In the genomic region with DNA sequence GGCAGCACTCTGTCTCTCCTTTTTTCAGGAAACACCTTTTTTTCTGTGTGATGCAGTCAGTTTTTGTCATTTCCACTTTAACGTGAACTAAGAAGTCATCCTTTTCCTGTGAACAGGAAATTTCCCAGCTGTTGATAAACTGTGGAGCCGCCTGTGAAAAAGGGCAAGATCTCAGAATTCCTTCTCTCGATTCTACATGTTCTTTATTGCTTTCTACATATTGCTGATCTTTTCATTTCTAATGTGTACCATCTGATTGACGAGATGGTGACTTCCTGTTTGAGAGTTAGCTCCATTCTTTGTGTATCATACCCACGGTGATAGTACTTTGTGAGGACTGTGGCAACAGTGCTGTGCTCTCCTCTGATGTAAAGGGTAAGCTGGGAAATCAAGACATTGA, we compare ENCODE assay signal across 12 cellular contexts. TPM values are rescaled to one million over a fixed set of nuclear protein-coding genes. Genes with fewer than 3 reads are reported as not detected.
A peak's percentile ranks its signal among the peaks of the same experiment; 100 is the strongest.
DNase-seq lines count a peak whose midpoint lies in the region; ATAC-seq, FAIRE-seq and TF ChIP-seq lines count a peak whose summit lies in the region.
"Had no signal": no experiment of that assay in that cellular context is flagged by ENCODE, and none has a peak within 500 bp of the region (broad histone marks: within the 10 kb centered on the region; RNA-seq: fewer than 3 reads in every experiment).

No MANE protein-coding gene starts in this region.

- WGBS in HepG2 (ENCODE audit: low lambda C conversion rate), result 94% methylated on average over 5 of the region's 5 CpGs

- ATAC-seq in HG03432 (IDR thresholded peaks at IDR 0.05; ENCODE audit: unreplicated experiment) (peak; percentile 53), HepG2 (no peak)

- H2AFZ ChIP-seq in HepG2 (ENCODE audit: low read length), result no peak overlapping the region

- H3K36me3 ChIP-seq in HepG2 (replicated peaks in 1 of 2; ENCODE audit: control insufficient read depth in 1 of 2, insufficient read depth in 2 of 2, low read length in 2 of 2), result no peaks in the 10 kb centered on the region
- H3K36me3 ChIP-seq: colonic mucosa had no signal

- no peak for TF ChIP-seq POLR2A in HepG2 (IDR thresholded peaks at IDR 0.05; ENCODE audit: insufficient read depth in 1 of 2, low read depth in 2 of 2, low read length in 2 of 2)

- H3K36me3 Mint-ChIP-seq in activated CD4-positive, alpha-beta T cell treated with anti-CD3 and anti-CD28 coated beads, Interleukin-2, amount 10 ng/mL, durations not matched to agents 7 days and 5 days (ENCODE audit: low read depth), result peaks cover 26% of the 10 kb centered on the region
- H3K36me3 Mint-ChIP-seq in dendritic cell treated with granulocyte-macrophage colony-stimulating factor and Interleukin-4, amounts not matched to agents 40 ng/mL and 50 ng/mL, for 4 days (ENCODE audit: low read depth), result no peaks in the 10 kb centered on the region
- H3K36me3 Mint-ChIP-seq in stimulated activated naive CD8-positive, alpha-beta T cell treated with anti-CD3 and anti-CD28 coated beads, Interleukin-15, Interleukin-2, amounts not matched to agents 100 ng/mL and 50 ng/mL, for 24 hours (ENCODE audit: low read depth), result no peaks in the 10 kb centered on the region

- no peak for TF ChIP-seq RAD21 in HepG2 (CRISPR knock-in tag; IDR thresholded peaks at IDR 0.05)

- no peak overlapping the region for H3K27ac ChIP-seq in HepG2 (ENCODE audit: extremely low read length, insufficient read depth, low read length)
- H3K27ac ChIP-seq: colonic mucosa had no signal

- POLR2A ChIA-PET in activated CD4-positive, alpha-beta T cell treated with anti-CD3 and anti-CD28 coated beads, Interleukin-2, amount 10 ng/mL, durations not matched to agents 7 days and 5 days (lab: Charles Lee), result interaction anchor here (1.3 kb wide), 1 partner anchor 18 kb away, joined by 3 read pairs; no protein-coding TSS in a partner anchor
- POLR2A ChIA-PET in HepG2 (lab: Yijun Ruan, JAX), result no interaction called here

- TF ChIP-seq CTCF in GM13977 (IDR thresholded peaks at IDR 0.05; ENCODE audit: extremely low read depth, insufficient read depth, missing control alignments) (no peak), HepG2 (CRISPR knock-in tag; IDR thresholded peaks at IDR 0.05) (no peak)

- H3K9me3 ChIP-seq in HepG2 (ENCODE audit: low read length), result no peaks in the 10 kb centered on the region
- H3K9me3 ChIP-seq: colonic mucosa had no signal

- H3K9me3 Mint-ChIP-seq in activated CD4-positive, alpha-beta T cell treated with anti-CD3 and anti-CD28 coated beads, Interleukin-2, amount 10 ng/mL, durations not matched to agents 7 days and 5 days, result no peaks in the 10 kb centered on the region
- H3K9me3 Mint-ChIP-seq in dendritic cell treated with granulocyte-macrophage colony-stimulating factor and Interleukin-4, amounts not matched to agents 40 ng/mL and 50 ng/mL, for 4 days, result no peaks in the 10 kb centered on the region
- no peaks in the 10 kb centered on the region for H3K9me3 Mint-ChIP-seq in stimulated activated naive CD8-positive, alpha-beta T cell treated with anti-CD3 and anti-CD28 coated beads, Interleukin-15, Interleukin-2, amounts not matched to agents 100 ng/mL and 50 ng/mL, for 24 hours

- intact Hi-C loops in dendritic cell treated with granulocyte-macrophage colony-stimulating factor and Interleukin-4, amounts not matched to agents 40 ng/mL and 50 ng/mL, for 4 days (cut with micrococcal nuclease), result no loop called here
- intact Hi-C loops in HepG2 (cut with micrococcal nuclease; ENCODE audit: unreplicated experiment), result no loop called here

- CTCF ChIA-PET in activated CD4-positive, alpha-beta T cell treated with anti-CD3 and anti-CD28 coated beads, Interleukin-2, amount 10 ng/mL, durations not matched to agents 7 days and 5 days (lab: Charles Lee), result interaction anchor here (0.7 to 1.4 kb wide), 6 partner anchors 8 to 221 kb away, joined by 3 to 4 read pairs (median 3); no protein-coding TSS in a partner anchor
- CTCF ChIA-PET in HepG2 (lab: Yijun Ruan, JAX; ENCODE audit: low intra/inter-chr PET ratio, low total read pairs), result no interaction called here

- H3K4me1 Mint-ChIP-seq in activated CD4-positive, alpha-beta T cell treated with anti-CD3 and anti-CD28 coated beads, Interleukin-2, amount 10 ng/mL, durations not matched to agents 7 days and 5 days, result peaks cover 73% of the 10 kb centered on the region
- H3K4me1 Mint-ChIP-seq in dendritic cell treated with granulocyte-macrophage colony-stimulating factor and Interleukin-4, amounts not matched to agents 40 ng/mL and 50 ng/mL, for 4 days (ENCODE audit: low read depth), result peaks cover 15% of the 10 kb centered on the region
- peaks cover 79% of the 10 kb centered on the region for H3K4me1 Mint-ChIP-seq in stimulated activated naive CD8-positive, alpha-beta T cell treated with anti-CD3 and anti-CD28 coated beads, Interleukin-15, Interleukin-2, amounts not matched to agents 100 ng/mL and 50 ng/mL, for 24 hours (ENCODE audit: low read depth)

- no peak overlapping the region for H3K4me2 ChIP-seq in HepG2 (ENCODE audit: low read depth, low read length)

- H3K27me3 Mint-ChIP-seq in activated CD4-positive, alpha-beta T cell treated with anti-CD3 and anti-CD28 coated beads, Interleukin-2, amount 10 ng/mL, durations not matched to agents 7 days and 5 days, result no peaks in the 10 kb centered on the region
- no peaks in the 10 kb centered on the region for H3K27me3 Mint-ChIP-seq in dendritic cell treated with granulocyte-macrophage colony-stimulating factor and Interleukin-4, amounts not matched to agents 40 ng/mL and 50 ng/mL, for 4 days
- no peaks in the 10 kb centered on the region for H3K27me3 Mint-ChIP-seq in stimulated activated naive CD8-positive, alpha-beta T cell treated with anti-CD3 and anti-CD28 coated beads, Interleukin-15, Interleukin-2, amounts not matched to agents 100 ng/mL and 50 ng/mL, for 24 hours

- no peaks in the 10 kb centered on the region for H3K27me3 ChIP-seq in HepG2 (ENCODE audit: control insufficient read depth in 1 of 2, insufficient read depth in 2 of 2, low read length in 2 of 2)
- H3K27me3 ChIP-seq: colonic mucosa had no signal

- in situ Hi-C loops in GM13977 (cut with MboI; ENCODE audit: low pct_unique_long_range_greater_than_20kb, low sequenced_read_pairs, unreplicated experiment) (no loop called here), HepG2 (cut with HindIII; ENCODE audit: extremely low pct_ligation_motif_present, low pct_unique_long_range_greater_than_20kb) (no loop called here)

- BruUV-seq in HepG2 (replicated peaks; lab: Mats Ljungman, UMichigan), result no TSS peak

- peak overlapping the region; percentile 65 for H3K27ac Mint-ChIP-seq in activated CD4-positive, alpha-beta T cell treated with anti-CD3 and anti-CD28 coated beads, Interleukin-2, amount 10 ng/mL, durations not matched to agents 7 days and 5 days
- H3K27ac Mint-ChIP-seq in dendritic cell treated with granulocyte-macrophage colony-stimulating factor and Interleukin-4, amounts not matched to agents 40 ng/mL and 50 ng/mL, for 4 days, result peak overlapping the region; percentile 5
- H3K27ac Mint-ChIP-seq in stimulated activated naive CD8-positive, alpha-beta T cell treated with anti-CD3 and anti-CD28 coated beads, Interleukin-15, Interleukin-2, amounts not matched to agents 100 ng/mL and 50 ng/mL, for 24 hours, result peak overlapping the region; percentile 91

- TF ChIP-seq EP300 in HepG2 (IDR thresholded peaks at IDR 0.05; ENCODE audit: low read depth in 2 of 2, low read length in 2 of 2), result no peak
- TF ChIP-seq EP300 in HepG2 (CRISPR knock-in tag; IDR thresholded peaks at IDR 0.05; ENCODE audit: borderline replicate concordance), result no peak

- H3K4me3 Mint-ChIP-seq in activated CD4-positive, alpha-beta T cell treated with anti-CD3 and anti-CD28 coated beads, Interleukin-2, amount 10 ng/mL, durations not matched to agents 7 days and 5 days, result peak overlapping the region; percentile 56
- H3K4me3 Mint-ChIP-seq in dendritic cell treated with granulocyte-macrophage colony-stimulating factor and Interleukin-4, amounts not matched to agents 40 ng/mL and 50 ng/mL, for 4 days, result peak overlapping the region; percentile 13
- peak overlapping the region; percentile 81 for H3K4me3 Mint-ChIP-seq in stimulated activated naive CD8-positive, alpha-beta T cell treated with anti-CD3 and anti-CD28 coated beads, Interleukin-15, Interleukin-2, amounts not matched to agents 100 ng/mL and 50 ng/mL, for 24 hours

- peaks cover 12% of the 10 kb centered on the region for H3K79me2 ChIP-seq in HepG2 (ENCODE audit: insufficient read depth, low read length)

- no peak overlapping the region for H3K4me3 ChIP-seq in HepG2 (replicated peaks in 1 of 3; ENCODE audit: insufficient read depth in 1 of 3, low read depth in 2 of 3, low read length in 3 of 3)
- H3K4me3 ChIP-seq: colonic mucosa had no signal

- H4K20me1 ChIP-seq in HepG2 (ENCODE audit: insufficient read depth, low read length), result no peaks in the 10 kb centered on the region

- no peak for FAIRE-seq in RCC 7860 (lab: Jason Lieb, UNC)
- no peak for FAIRE-seq in HepG2 (lab: Jason Lieb, UNC)

- no peak for DNase-seq in activated CD4-positive, alpha-beta T cell treated with anti-CD3 and anti-CD28 coated beads, Interleukin-2, amount 10 ng/mL, durations not matched to agents 7 days and 5 days
- no peak for DNase-seq in activated CD4-positive, alpha-beta T cell treated with anti-CD3 and anti-CD28 coated beads, Interleukin-2, amount 50 U/mL, for 4 hours
- DNase-seq in GM13977 (ENCODE audit: low spot score), result no peak
- no peak for DNase-seq in RCC 7860 (ENCODE audit: low spot score)
- DNase-seq in HepG2 (ENCODE audit: low spot score), result no peak
- DNase-seq: colonic mucosa; hippocampal formation; NCI-H146; stimulated activated CD4-positive, alpha-beta T cell treated with anti-CD3 and anti-CD28 coated beads, Interleukin-1b, Interleukin-23, amount 100 ng/mL, for 48 hours had no signal

- no peak overlapping the region for H3K9ac ChIP-seq in HepG2 (ENCODE audit: insufficient read depth, low read depth, low read length)

- no peaks in the 10 kb centered on the region for H3K4me1 ChIP-seq in HepG2 (ENCODE audit: insufficient read depth, low read length)

RNA-seq across cellular contexts. Expression of gene ADD3, which starts 50.4 kb away (rescaled TPM):
- 100 to 1,000 TPM; 360 to 444 TPM for total RNA-seq in activated CD4-positive, alpha-beta T cell treated with anti-CD3 and anti-CD28 coated beads, Interleukin-2, amount 10 ng/mL, durations not matched to agents 7 days and 5 days
- 57.5 and 70.2 TPM in 2 replicates for total RNA-seq in HepG2 (2016; rRNA removed; fragmentation: Illumina TruSeq; extraction: Trizol)
- total RNA-seq in HepG2 (2016; cell fraction: cytosol; rRNA removed; fragmentation: Illumina TruSeq; extraction: Trizol; ENCODE audit: low read depth), result 23.9 and 30.3 TPM in 2 replicates
- total RNA-seq in HepG2 (2016; cell fraction: insoluble cytoplasmic fraction; rRNA removed; fragmentation: Illumina TruSeq; extraction: Trizol), result 57.4 and 65.2 TPM in 2 replicates
- 25.0 and 26.6 TPM in 2 replicates for total RNA-seq in HepG2 (2016; cell fraction: membrane; rRNA removed; fragmentation: Illumina TruSeq; extraction: Trizol)
- total RNA-seq in HepG2 (2016; cell fraction: nucleus; rRNA removed; fragmentation: Illumina TruSeq; extraction: Trizol), result 41.3 and 58.5 TPM in 2 replicates
- 40.0 and 44.7 TPM in 2 replicates for polyA plus RNA-seq in HepG2 (2011; rRNA removed)
- polyA plus RNA-seq in HepG2 (2011; cell fraction: cytosol; rRNA removed), result 33.8 and 59.5 TPM in 2 replicates
- 62.7 and 102 TPM in 2 replicates for polyA plus RNA-seq in HepG2 (2011; cell fraction: nucleus; rRNA removed)
- polyA plus RNA-seq in HepG2 (2012), result 29.2 and 48.3 TPM in 2 replicates
- polyA plus RNA-seq in HepG2 (2016; cell fraction: cytosol; fragmentation: Illumina TruSeq; extraction: Trizol; ENCODE audit: low read depth), result 1.4 and 1.6 TPM in 2 replicates
- polyA plus RNA-seq in HepG2 (2016; cell fraction: insoluble cytoplasmic fraction; fragmentation: Illumina TruSeq; extraction: Trizol; ENCODE audit: low read depth), result 44.7 and 44.8 TPM in 2 replicates
- 5.5 and 6.0 TPM in 2 replicates for polyA plus RNA-seq in HepG2 (2016; cell fraction: membrane; fragmentation: Illumina TruSeq; extraction: Trizol; ENCODE audit: low read depth)
- 53.5 and 57.5 TPM in 2 replicates for polyA plus RNA-seq in HepG2 (2016; cell fraction: nucleus; fragmentation: Illumina TruSeq; extraction: Trizol; ENCODE audit: insufficient read depth, low read depth)
- 41.0 and 60.2 TPM in 2 replicates for polyA minus RNA-seq in HepG2 (2011; rRNA and poly(A)+ RNA removed; ENCODE audit: low replicate concordance)
- polyA minus RNA-seq in HepG2 (2011; cell fraction: cytosol; rRNA and poly(A)+ RNA removed), result 34.7 and 44.4 TPM in 2 replicates
- polyA minus RNA-seq in HepG2 (2011; cell fraction: nucleus; rRNA and poly(A)+ RNA removed), result 91.9 and 114 TPM in 2 replicates

Comparison
In these comparisons a context has a peak if more than half of its experiments do, and no peak if none do; other contexts are left out.
1. H3K27ac Mint-ChIP-seq: peak in every context shown above with its lines; median percentile 91 in stimulated activated naive CD8-positive, alpha-beta T cell treated with anti-CD3 and anti-CD28 coated beads, Interleukin-15, Interleukin-2, amounts not matched to agents 100 ng/mL and 50 ng/mL, for 24 hours; 65 in activated CD4-positive, alpha-beta T cell treated with anti-CD3 and anti-CD28 coated beads, Interleukin-2, amount 10 ng/mL, durations not matched to agents 7 days and 5 days; 5 in dendritic cell treated with granulocyte-macrophage colony-stimulating factor and Interleukin-4, amounts not matched to agents 40 ng/mL and 50 ng/mL, for 4 days.
2. H3K4me3 Mint-ChIP-seq: peak in every context shown above with its lines; median percentile 81 in stimulated activated naive CD8-positive, alpha-beta T cell treated with anti-CD3 and anti-CD28 coated beads, Interleukin-15, Interleukin-2, amounts not matched to agents 100 ng/mL and 50 ng/mL, for 24 hours; 56 in activated CD4-positive, alpha-beta T cell treated with anti-CD3 and anti-CD28 coated beads, Interleukin-2, amount 10 ng/mL, durations not matched to agents 7 days and 5 days; 13 in dendritic cell treated with granulocyte-macrophage colony-stimulating factor and Interleukin-4, amounts not matched to agents 40 ng/mL and 50 ng/mL, for 4 days.